Comparison of ENCODE assay signal across 8 cellular contexts in the genomic region with DNA sequence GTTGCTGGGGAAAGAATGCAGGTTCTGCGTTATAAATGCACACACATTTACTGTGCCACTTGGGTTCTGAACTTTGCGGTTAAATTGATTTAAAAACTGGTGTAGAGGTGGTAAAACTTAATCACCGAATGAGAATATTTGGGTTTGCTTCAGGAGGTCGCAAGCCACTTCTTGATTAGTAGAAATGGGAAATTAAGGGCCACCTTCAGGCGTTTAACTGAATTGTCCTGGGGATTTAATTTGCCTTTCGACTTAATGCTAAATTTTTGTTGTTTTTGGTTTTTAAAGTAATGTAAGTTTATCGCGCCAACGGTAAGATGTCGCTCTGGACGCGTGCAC. TPM values are rescaled to one million over a fixed set of nuclear protein-coding genes. Genes with fewer than 3 reads are reported as not detected.
A peak's percentile ranks its signal among the peaks of the same experiment; 100 is the strongest.
DNase-seq lines count a peak whose midpoint lies in the region; ATAC-seq, FAIRE-seq and TF ChIP-seq lines count a peak whose summit lies in the region.

No MANE protein-coding gene starts in this region.

- peaks cover 31% of the 10 kb centered on the region for H3K27me3 Mint-ChIP-seq in activated CD4-positive, alpha-beta T cell treated with anti-CD3 and anti-CD28 coated beads, Interleukin-2, amount 10 ng/mL, durations not matched to agents 7 days and 5 days
- H3K27me3 Mint-ChIP-seq in activated naive CD8-positive, alpha-beta T cell: no peaks in the 10 kb centered on the region

- H3K27ac Mint-ChIP-seq in activated CD4-positive, alpha-beta T cell treated with anti-CD3 and anti-CD28 coated beads, Interleukin-2, amount 10 ng/mL, durations not matched to agents 7 days and 5 days: peak overlapping the region; percentile 57
- H3K27ac Mint-ChIP-seq in activated naive CD8-positive, alpha-beta T cell: peak overlapping the region; percentile 64

- H3K4me1 Mint-ChIP-seq in activated CD4-positive, alpha-beta T cell treated with anti-CD3 and anti-CD28 coated beads, Interleukin-2, amount 10 ng/mL, durations not matched to agents 7 days and 5 days: peaks cover 31% of the 10 kb centered on the region
- H3K4me1 Mint-ChIP-seq in activated naive CD8-positive, alpha-beta T cell (ENCODE audit: low read depth): peaks cover 33% of the 10 kb centered on the region

- POLR2A ChIA-PET in activated CD4-positive, alpha-beta T cell treated with anti-CD3 and anti-CD28 coated beads, Interleukin-2, amount 10 ng/mL, durations not matched to agents 7 days and 5 days (lab: Charles Lee): interaction anchor here (0.6 kb wide), 1 partner anchor 633 kb away, joined by 6 read pairs; no protein-coding TSS in a partner anchor

- no peak overlapping the region for H3K27ac ChIP-seq in kidney (ENCODE audit: low read depth in 2 of 2, low read length in 2 of 2)
- H3K27ac ChIP-seq in temporal lobe (ENCODE audit: low read depth, low read length): peak overlapping the region; percentile 9

- no peak for FAIRE-seq in kidney (lab: Jason Lieb, UNC)

- peak overlapping the region in 1 of 2 donors; percentile 28 for H3K9ac ChIP-seq in kidney (ENCODE audit: low read length in 2 of 2)

- ATAC-seq in GM19324 (IDR thresholded peaks at IDR 0.05; ENCODE audit: low FRiP score, unreplicated experiment): no peak

- TF ChIP-seq CTCF in kidney (IDR thresholded peaks at IDR 0.05; ENCODE audit: borderline replicate concordance, extremely low read depth, insufficient read depth): no peak

- H3K4me3 ChIP-seq in kidney (ENCODE audit: low read length in 2 of 2): peak overlapping the region; percentile 52 to 81

- peaks cover 8 to 9% of the 10 kb centered on the region in 2 donors for H3K4me1 ChIP-seq in kidney (ENCODE audit: control insufficient read depth in 1 of 2, insufficient read depth in 1 of 2, low read depth in 1 of 2, low read length in 2 of 2)

- no peaks in the 10 kb centered on the region for H3K9me3 ChIP-seq in kidney (ENCODE audit: control insufficient read depth in 1 of 2, low read length in 2 of 2)

- H3K4me3 Mint-ChIP-seq in activated CD4-positive, alpha-beta T cell treated with anti-CD3 and anti-CD28 coated beads, Interleukin-2, amount 10 ng/mL, durations not matched to agents 7 days and 5 days: peak overlapping the region; percentile 69
- H3K4me3 Mint-ChIP-seq in activated naive CD8-positive, alpha-beta T cell: peak overlapping the region; percentile 94

- no peak for DNase-seq in activated CD4-positive, alpha-beta T cell treated with anti-CD3 and anti-CD28 coated beads, Interleukin-2, amount 10 ng/mL, durations not matched to agents 7 days and 5 days
- no peak for DNase-seq in activated CD4-positive, alpha-beta T cell treated with anti-CD3 and anti-CD28 coated beads for 1 hour
- DNase-seq in kidney: no peak
- no peak for DNase-seq in kidney glomerular epithelial cell (lab: John Stamatoyannopoulos, UW)
- no peak for DNase-seq in dedifferentiated amniotic fluid mesenchymal stem cell (ENCODE audit: extremely low spot score)

- intact Hi-C loops in kidney (cut with DNase I): no loop called here

- H3K9me3 Mint-ChIP-seq in activated CD4-positive, alpha-beta T cell treated with anti-CD3 and anti-CD28 coated beads, Interleukin-2, amount 10 ng/mL, durations not matched to agents 7 days and 5 days: no peaks in the 10 kb centered on the region
- H3K9me3 Mint-ChIP-seq in activated naive CD8-positive, alpha-beta T cell (ENCODE audit: low read depth): no peaks in the 10 kb centered on the region

- H3K36me3 Mint-ChIP-seq in activated CD4-positive, alpha-beta T cell treated with anti-CD3 and anti-CD28 coated beads, Interleukin-2, amount 10 ng/mL, durations not matched to agents 7 days and 5 days (ENCODE audit: low read depth): peaks cover 7% of the 10 kb centered on the region
- no peaks in the 10 kb centered on the region for H3K36me3 Mint-ChIP-seq in activated naive CD8-positive, alpha-beta T cell

- CTCF ChIA-PET in activated CD4-positive, alpha-beta T cell treated with anti-CD3 and anti-CD28 coated beads, Interleukin-2, amount 10 ng/mL, durations not matched to agents 7 days and 5 days (lab: Charles Lee): interaction anchor here (1.1 kb wide), 1 partner anchor 33 kb away, joined by 3 read pairs; no protein-coding TSS in a partner anchor

- H3K36me3 ChIP-seq in kidney (ENCODE audit: control insufficient read depth in 1 of 2, insufficient read depth in 2 of 2, low read length in 2 of 2): no peaks in the 10 kb centered on the region

RNA-seq across cellular contexts. Expression of gene NCR3LG1, which starts 0.5 kb away (rescaled TPM):
- under 1 TPM; 0.30 to 0.42 TPM for total RNA-seq in activated CD4-positive, alpha-beta T cell treated with anti-CD3 and anti-CD28 coated beads, Interleukin-2, amount 10 ng/mL, durations not matched to agents 7 days and 5 days
- total RNA-seq in kidney: 4.5 TPM
- polyA plus RNA-seq in kidney (ENCODE audit: insufficient read depth, low read depth, low replicate concordance): 0.71 TPM
- 11.8 TPM for total RNA-seq in temporal lobe

RNA-seq across cellular contexts. Expression of gene KCNJ11, which starts 37.3 kb away (rescaled TPM):
- 1 to 10 TPM in 1 of 2 experiments, under 1 TPM in 1; 0.64 to 1.2 TPM for total RNA-seq in activated CD4-positive, alpha-beta T cell treated with anti-CD3 and anti-CD28 coated beads, Interleukin-2, amount 10 ng/mL, durations not matched to agents 7 days and 5 days
- 4.8 TPM for total RNA-seq in kidney
- polyA plus RNA-seq in kidney (ENCODE audit: insufficient read depth, low read depth, low replicate concordance): 3.6 TPM
- total RNA-seq in temporal lobe: 5.7 TPM
